ENCODE assay signal across 11 cellular contexts in the genomic region with DNA sequence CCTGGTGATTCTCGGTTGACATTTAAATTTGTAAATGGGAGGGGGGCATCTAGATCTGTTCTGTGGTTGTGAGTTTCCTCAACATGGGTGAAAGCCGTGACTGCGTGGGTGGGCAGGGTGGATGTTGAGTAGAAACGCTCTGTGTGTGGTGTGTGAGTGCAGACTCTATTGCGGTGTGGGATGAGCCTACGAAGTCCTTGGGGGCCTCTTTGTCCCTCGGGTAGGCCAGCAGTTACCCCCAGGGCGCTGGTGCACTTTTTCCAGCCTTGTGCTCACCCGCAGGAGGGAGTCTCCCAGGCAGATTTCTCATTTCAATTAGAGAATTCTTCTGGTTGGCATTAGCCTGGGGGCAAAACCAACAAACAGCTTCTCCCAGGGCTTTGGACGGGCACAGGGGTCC. TPM values are rescaled to one million over a fixed set of nuclear protein-coding genes. Genes with fewer than 3 reads are reported as not detected.
DNase-seq lines count a peak whose midpoint lies in the region; ATAC-seq, FAIRE-seq and TF ChIP-seq lines count a peak whose summit lies in the region.
"Had no signal": no experiment of that assay in that cellular context is flagged by ENCODE, and none has a peak within 500 bp of the region (broad histone marks: within the 10 kb centered on the region; RNA-seq: fewer than 3 reads in every experiment).

No MANE protein-coding gene starts in this region.

- no peak overlapping the region for H3K4me3 ChIP-seq in H1 (ENCODE audit: extremely low read depth in 1 of 4, insufficient read depth in 2 of 4, low read depth in 3 of 4, low read length in 4 of 4)

- H3K4me1 ChIP-seq in H1 (replicated peaks in 1 of 4; ENCODE audit: control insufficient read depth in 3 of 4, insufficient read depth in 4 of 4, low read length in 3 of 4) = peaks cover 0 to 2% (median 0%) of the 10 kb centered on the region in 4 experiments; a peak in 2 of 7 replicates

- no peaks in the 10 kb centered on the region for H3K79me2 ChIP-seq in H1 (ENCODE audit: control insufficient read depth in 1 of 2, insufficient read depth in 2 of 2, low read length in 2 of 2)

- H3K56ac ChIP-seq in H1 (replicated peaks; ENCODE audit: insufficient read length, low read depth, low read length) = no peak overlapping the region

- TF ChIP-seq EP300 in H1 (IDR thresholded peaks at IDR 0.05; ENCODE audit: borderline replicate concordance in 1 of 2, low read depth in 2 of 2, low read length in 2 of 2) = no peak

- no peak overlapping the region for H2BK5ac ChIP-seq in H1 (ENCODE audit: low read depth, low read length)

- H4K20me1 ChIP-seq in H1 (replicated peaks in 1 of 2; ENCODE audit: control insufficient read depth in 1 of 2, insufficient read depth in 2 of 2, low read length in 2 of 2) = peaks cover 0 to 2% of the 10 kb centered on the region in 2 experiments

- H3K36me3 Mint-ChIP-seq in stimulated activated memory B cell treated with anti-CD40 and anti-IgM and Interleukin-4, amounts not matched to agents 10 μg/mL and 1 μg/mL and 100 μg/mL, for 72 hours = no peaks in the 10 kb centered on the region
- H3K36me3 Mint-ChIP-seq: type B pancreatic cell had no signal

- DNase-seq in NK-92 treated with Interleukin-12 subunit alpha and Interleukin-12 subunit beta, amount 100 ng/mL, for 24 hours (lab: John Stamatoyannopoulos, UW) = peak; percentile 68
- DNase-seq in NK-92 (lab: John Stamatoyannopoulos, UW; ENCODE audit: unreplicated experiment) (no peak), H1 (ENCODE audit: low read depth in 1 of 2, low spot score in 2 of 2) (no peak), HPDE6-E6E7 (ENCODE audit: extremely low spot score) (no peak), sciatic nerve (ENCODE audit: low spot score) (no peak), NCI-H2171 (lab: John Stamatoyannopoulos, UW) (no peak)
- DNase-seq: NCI-H1694 had no signal

- H3K27ac ChIP-seq in H1 (ENCODE audit: low read depth, low read length) = no peak overlapping the region

- ATAC-seq in activated CD4-positive, CD25-positive, alpha-beta regulatory T cell treated with anti-CD3 and anti-CD28 coated beads, Interleukin-2, amount 50 U/mL, for 24 hours = peak; percentile 65 to 76
- ATAC-seq in stimulated activated memory B cell treated with anti-CD40 and anti-IgM and Interleukin-4, amounts not matched to agents 10 μg/mL and 1 μg/mL and 100 μg/mL, for 72 hours = peak; percentile 87
- no peak for ATAC-seq in sciatic nerve

- no peak overlapping the region for H2AFZ ChIP-seq in H1 (ENCODE audit: low read length)

- no peak overlapping the region for H3K14ac ChIP-seq in H1 (ENCODE audit: insufficient read length)

- H3K79me1 ChIP-seq in H1 (ENCODE audit: low read depth, low read length) = no peaks in the 10 kb centered on the region

- no peak overlapping the region for H2BK20ac ChIP-seq in H1 (ENCODE audit: low read length)

- H3K18ac ChIP-seq in H1 (ENCODE audit: extremely low read depth, low read length) = no peak overlapping the region

- H3K9ac ChIP-seq in H1 (replicated peaks in 1 of 4; ENCODE audit: extremely low read depth in 1 of 4, low read depth in 3 of 4, low read length in 3 of 4) = no peak overlapping the region

- POLR2A ChIA-PET in H1 (lab: Charles Lee; ENCODE audit: partially characterized antibody) = interaction anchor here (1.1 kb wide), 1 partner anchor 11 kb away, joined by 5 read pairs; no protein-coding TSS in a partner anchor

- intact Hi-C loops in sciatic nerve (cut with DNase I) = no loop called here

- H3K23ac ChIP-seq in H1 (ENCODE audit: insufficient read length) = no peak overlapping the region

- 79% methylated on average over 10 of the region's 10 CpGs; no CpG with 5 or more reads in 1 of the 2 experiments for WGBS in H1 (ENCODE audit: extremely low coverage in 1 of 2, insufficient coverage in 1 of 2, insufficient read length in 1 of 2, insufficient replicate concordance in 2 of 2, low coverage in 1 of 2, low lambda C conversion rate in 2 of 2, missing lambda C conversion rate in 1 of 2), 2 experiments

- peaks cover 24% of the 10 kb centered on the region for H3K27me3 Mint-ChIP-seq in stimulated activated memory B cell treated with anti-CD40 and anti-IgM and Interleukin-4, amounts not matched to agents 10 μg/mL and 1 μg/mL and 100 μg/mL, for 72 hours

- peak overlapping the region; percentile 58 for H3K4me3 Mint-ChIP-seq in stimulated activated memory B cell treated with anti-CD40 and anti-IgM and Interleukin-4, amounts not matched to agents 10 μg/mL and 1 μg/mL and 100 μg/mL, for 72 hours
- H3K4me3 Mint-ChIP-seq: type B pancreatic cell had no signal

- TF ChIP-seq CTCF in H1 (IDR thresholded peaks at IDR 0.05; ENCODE audit: control extremely low read depth in 1 of 3, insufficient read depth in 1 of 3, low read depth in 1 of 3, low read length in 3 of 3) = no peak

- CTCF ChIA-PET in H1 (lab: Charles Lee; ENCODE audit: partially characterized antibody) = interaction anchor here (0.5 kb wide), 1 partner anchor 82 kb away, joined by 3 read pairs; no protein-coding TSS in a partner anchor

- TF ChIP-seq POLR2A in H1 (IDR thresholded peaks at IDR 0.05; ENCODE audit: control extremely low read depth in 1 of 2, low read depth in 2 of 2, low read length in 2 of 2) = no peak

- H4K91ac ChIP-seq in H1 (replicated peaks; ENCODE audit: insufficient read length, low read length) = no peak overlapping the region

- no peaks in the 10 kb centered on the region; the same call in 1 of the 2 replicates for H3K23me2 ChIP-seq in H1 (ENCODE audit: low read depth, low read length)

- FAIRE-seq in H1 (lab: Jason Lieb, UNC) = no peak
- FAIRE-seq: A204.1 had no signal

- no peaks in the 10 kb centered on the region; a peak in 1 of 7 replicates for H3K27me3 ChIP-seq in H1 (replicated peaks in 1 of 4; ENCODE audit: control insufficient read depth in 3 of 4, extremely low read depth in 1 of 4, insufficient read depth in 3 of 4, low read length in 3 of 4)

- no peak overlapping the region for H3K4ac ChIP-seq in H1 (replicated peaks; ENCODE audit: insufficient read length, low read depth, low read length)

- TF ChIP-seq RAD21 in H1 (IDR thresholded peaks at IDR 0.05 in 1 of 2, conservative IDR thresholded peaks at IDR 0.05 in 1 of 2; ENCODE audit: low read depth in 2 of 2, low read length in 2 of 2) = no peak

- H3K4me1 Mint-ChIP-seq in stimulated activated memory B cell treated with anti-CD40 and anti-IgM and Interleukin-4, amounts not matched to agents 10 μg/mL and 1 μg/mL and 100 μg/mL, for 72 hours = peaks cover 40% of the 10 kb centered on the region

- no peaks in the 10 kb centered on the region for H3K9me3 ChIP-seq in H1 (ENCODE audit: insufficient read depth in 2 of 2, low read depth in 1 of 2, low read length in 1 of 2)

- H4K5ac ChIP-seq in H1 (ENCODE audit: insufficient read length, low read depth, low read length) = no peak overlapping the region

- no peak overlapping the region for H2BK12ac ChIP-seq in H1 (ENCODE audit: low read depth, low read length)

- H3K9me3 Mint-ChIP-seq in stimulated activated memory B cell treated with anti-CD40 and anti-IgM and Interleukin-4, amounts not matched to agents 10 μg/mL and 1 μg/mL and 100 μg/mL, for 72 hours = no peaks in the 10 kb centered on the region
- H3K9me3 Mint-ChIP-seq: type B pancreatic cell had no signal

- no peak overlapping the region for H2BK120ac ChIP-seq in H1 (replicated peaks; ENCODE audit: low read depth, low read length)

- 0 out of 2 replicates have a peak overlapping the region, but pooled peaks have one; percentile 61 for H2BK15ac ChIP-seq in H1 (ENCODE audit: low read length)

- H2AK5ac ChIP-seq in H1 (ENCODE audit: low read depth, low read length) = no peak overlapping the region

- H3K27ac Mint-ChIP-seq in stimulated activated memory B cell treated with anti-CD40 and anti-IgM and Interleukin-4, amounts not matched to agents 10 μg/mL and 1 μg/mL and 100 μg/mL, for 72 hours = peak overlapping the region; percentile 76
- H3K27ac Mint-ChIP-seq: type B pancreatic cell had no signal

- no peak overlapping the region for H3K4me2 ChIP-seq in H1 (ENCODE audit: insufficient read depth in 1 of 2, low read depth in 2 of 2, low read length in 2 of 2)

- H4K8ac ChIP-seq in H1 (ENCODE audit: extremely low read depth, insufficient read depth, low read length) = no peak overlapping the region

- H3K36me3 ChIP-seq in H1 (ENCODE audit: control insufficient read depth in 2 of 4, insufficient read depth in 4 of 4, low read length in 3 of 4) = no peaks in the 10 kb centered on the region

TF ChIP-seq in H1, 55 proteins besides CTCF, POLR2A, EP300 and RAD21:
- TF ChIP-seq TEAD4 (IDR thresholded peaks at IDR 0.05; ENCODE audit: low read depth, low read length) (no peak), SP1 (IDR thresholded peaks at IDR 0.05; ENCODE audit: low read depth, low read length) (no peak), CTBP2 (IDR thresholded peaks at IDR 0.05; ENCODE audit: borderline replicate concordance, insufficient read depth, insufficient read length, low read length) (no peak), YY1 (IDR thresholded peaks at IDR 0.05; ENCODE audit: low read depth, low read length) (no peak), SIX5 (IDR thresholded peaks at IDR 0.05; ENCODE audit: low read depth, low read length) (no peak)
- TF ChIP-seq, protein P1, sequence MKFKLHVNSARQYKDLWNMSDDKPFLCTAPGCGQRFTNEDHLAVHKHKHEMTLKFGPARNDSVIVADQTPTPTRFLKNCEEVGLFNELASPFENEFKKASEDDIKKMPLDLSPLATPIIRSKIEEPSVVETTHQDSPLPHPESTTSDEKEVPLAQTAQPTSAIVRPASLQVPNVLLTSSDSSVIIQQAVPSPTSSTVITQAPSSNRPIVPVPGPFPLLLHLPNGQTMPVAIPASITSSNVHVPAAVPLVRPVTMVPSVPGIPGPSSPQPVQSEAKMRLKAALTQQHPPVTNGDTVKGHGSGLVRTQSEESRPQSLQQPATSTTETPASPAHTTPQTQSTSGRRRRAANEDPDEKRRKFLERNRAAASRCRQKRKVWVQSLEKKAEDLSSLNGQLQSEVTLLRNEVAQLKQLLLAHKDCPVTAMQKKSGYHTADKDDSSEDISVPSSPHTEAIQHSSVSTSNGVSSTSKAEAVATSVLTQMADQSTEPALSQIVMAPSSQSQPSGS (IDR thresholded peaks at IDR 0.05; ENCODE audit: low read length) = no peak

RNA-seq across cellular contexts. Expression of a gene that starts 10.6 kb away (rescaled TPM):
- 3.4 TPM in 2 replicates for total RNA-seq in H1 (2021; fragmentation: NEBNext Ultra II Directional; extraction: Animal tissue kit (Norgen Biotek cat#: 25700))
- polyA plus RNA-seq in H1 (2011; rRNA removed) = 1.8 and 2.5 TPM in 2 replicates
- 0.83 TPM for polyA plus RNA-seq in H1 (2011; cell fraction: cytosol; rRNA removed)
- 1.8 TPM for polyA plus RNA-seq in H1 (2011; cell fraction: nucleus; rRNA removed)
- polyA plus RNA-seq in H1 (2012, experiment 1 of 2) = 1.6 to 3.7 TPM (median 3.2 TPM) in 4 replicates
- polyA plus RNA-seq in H1 (2012, experiment 2 of 2) = 3.3 TPM
- polyA plus RNA-seq in H1 (2013, experiment 1 of 2) = 4.8 TPM
- polyA plus RNA-seq in H1 (2013, experiment 2 of 2) = 5.4 TPM
- polyA minus RNA-seq in H1 (2011; rRNA and poly(A)+ RNA removed) = 0.44 and 0.46 TPM in 2 replicates
- 1.7 TPM for polyA minus RNA-seq in H1 (2011; cell fraction: cytosol; rRNA and poly(A)+ RNA removed)
- polyA minus RNA-seq in H1 (2011; cell fraction: nucleus; rRNA and poly(A)+ RNA removed) = 1.5 TPM
- 2.1 TPM for total RNA-seq in sciatic nerve
